In the genomic region with DNA sequence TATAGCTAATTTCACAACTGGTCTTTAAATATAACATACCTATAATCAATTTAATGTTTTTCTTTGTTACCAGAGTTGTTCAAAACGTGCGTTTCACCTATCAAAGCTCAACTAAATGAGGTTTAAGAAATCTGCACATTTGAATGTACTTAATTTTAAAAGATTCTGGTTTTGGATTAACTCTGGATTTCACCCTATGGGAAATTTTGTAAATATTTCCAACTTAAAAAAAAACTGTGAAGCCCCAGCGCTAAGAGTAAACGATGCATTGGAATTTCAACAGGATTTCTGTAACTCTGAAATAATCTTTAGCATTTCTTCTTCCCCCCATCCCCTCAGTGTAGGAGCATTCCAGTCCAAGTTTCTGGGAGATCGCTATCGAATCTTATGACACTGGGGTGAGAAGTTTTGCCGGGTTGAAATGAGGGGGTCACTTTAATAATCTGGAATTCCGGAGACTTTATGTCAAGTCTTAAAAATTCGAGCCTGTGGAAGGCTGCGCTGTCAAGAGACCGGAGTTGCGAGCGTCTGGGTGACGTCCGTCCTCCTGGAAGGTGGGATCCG, we compare ENCODE assay signal across 8 cellular contexts. TPM values are rescaled to one million over a fixed set of nuclear protein-coding genes. Genes with fewer than 3 reads are reported as not detected.
A peak's percentile ranks its signal among the peaks of the same experiment; 100 is the strongest.
DNase-seq lines count a peak whose midpoint lies in the region; ATAC-seq and TF ChIP-seq lines count a peak whose summit lies in the region.

No MANE protein-coding gene starts in this region.

- peak overlapping the region; percentile 77 for H3K27ac Mint-ChIP-seq in activated naive CD4-positive, alpha-beta T cell treated with anti-CD3 and anti-CD28 coated beads, Interleukin-2, amount 50 U/mL, for 24 hours
- H3K27ac Mint-ChIP-seq in brain (peak overlapping the region; percentile 93 to 97 (median 95)), type B pancreatic cell (peak overlapping the region; percentile 96)

- no peaks in the 10 kb centered on the region for H3K27me3 Mint-ChIP-seq in activated naive CD4-positive, alpha-beta T cell treated with anti-CD3 and anti-CD28 coated beads, Interleukin-2, amount 50 U/mL, for 24 hours
- H3K27me3 Mint-ChIP-seq in brain (peaks cover 10% of the 10 kb centered on the region), type B pancreatic cell (no peaks in the 10 kb centered on the region)

- no peak for DNase-seq in activated naive CD4-positive, alpha-beta T cell (lab: John Stamatoyannopoulos, UW)
- DNase-seq in medulla oblongata (ENCODE audit: extremely low spot score) (peak; percentile 11), type B pancreatic cell (ENCODE audit: extremely low spot score, unreplicated experiment) (no peak), NCI-H526 treated with DMSO at 0.1 percent for 48 hours (lab: John Stamatoyannopoulos, UW) (no peak)

- H3K36me3 Mint-ChIP-seq in activated naive CD4-positive, alpha-beta T cell treated with anti-CD3 and anti-CD28 coated beads, Interleukin-2, amount 50 U/mL, for 24 hours, result no peaks in the 10 kb centered on the region
- H3K36me3 Mint-ChIP-seq in brain, result peaks cover 11% of the 10 kb centered on the region
- H3K36me3 Mint-ChIP-seq in type B pancreatic cell, result no peaks in the 10 kb centered on the region

- peaks cover 29% of the 10 kb centered on the region for H3K4me1 Mint-ChIP-seq in activated naive CD4-positive, alpha-beta T cell treated with anti-CD3 and anti-CD28 coated beads, Interleukin-2, amount 50 U/mL, for 24 hours
- H3K4me1 Mint-ChIP-seq in brain, result peaks cover 45% of the 10 kb centered on the region
- peaks cover 4% of the 10 kb centered on the region for H3K4me1 Mint-ChIP-seq in type B pancreatic cell (ENCODE audit: unreplicated experiment)

- TF ChIP-seq CTCF in brain (conservative IDR thresholded peaks at IDR 0.05) (no peak), type B pancreatic cell (conservative IDR thresholded peaks at IDR 0.05) (no peak)

- ATAC-seq in HG02870 (IDR thresholded peaks at IDR 0.05; ENCODE audit: unreplicated experiment) (no peak), HG02759 (IDR thresholded peaks at IDR 0.05; ENCODE audit: unreplicated experiment) (no peak)

- no peaks in the 10 kb centered on the region for H3K9me3 Mint-ChIP-seq in activated naive CD4-positive, alpha-beta T cell treated with anti-CD3 and anti-CD28 coated beads, Interleukin-2, amount 50 U/mL, for 24 hours
- H3K9me3 Mint-ChIP-seq in brain (peaks cover 3 to 16% (median 11%) of the 10 kb centered on the region in 5 experiments), type B pancreatic cell (no peaks in the 10 kb centered on the region)

- peak overlapping the region; percentile 97 for H3K4me3 Mint-ChIP-seq in activated naive CD4-positive, alpha-beta T cell treated with anti-CD3 and anti-CD28 coated beads, Interleukin-2, amount 50 U/mL, for 24 hours
- peak overlapping the region; percentile 93 to 99 (median 94) for H3K4me3 Mint-ChIP-seq in brain
- peak overlapping the region; percentile 98 for H3K4me3 Mint-ChIP-seq in type B pancreatic cell

RNA-seq across cellular contexts. Expression of gene MAP3K4, which starts 0.6 kb away (rescaled TPM):
- polyA plus RNA-seq in brain (ENCODE audit: insufficient read depth, low read depth, low replicate concordance), result 12.8 TPM
- total RNA-seq in type B pancreatic cell (ENCODE audit: low replicate concordance), result 39.1 and 51.6 TPM in 2 replicates
